Comparison of ENCODE assay signal across 10 cellular contexts in genomic region chr5:109412981-109413402, GRCh38. TPM values are rescaled to one million over a fixed set of nuclear protein-coding genes. Genes with fewer than 3 reads are reported as not detected.
DNase-seq lines count a peak whose midpoint lies in the region; ATAC-seq and TF ChIP-seq lines count a peak whose summit lies in the region.
"Had no signal": no experiment of that assay in that cellular context is flagged by ENCODE, and none has a peak within 500 bp of the region (broad histone marks: within the 10 kb centered on the region; RNA-seq: fewer than 3 reads in every experiment).

No MANE protein-coding gene starts in this region.

- H3K36me3 ChIP-seq in neural progenitor cell = no peaks in the 10 kb centered on the region

- intact Hi-C loops in dorsolateral prefrontal cortex (cut with DNase I) = no loop called here
- intact Hi-C loops in activated T-helper 2 cell treated with anti-CD3 and anti-CD28 coated beads, Interferon-gamma antibody, Interleukin-2, Interleukin-4, amounts not matched to agents 10 μg/mL and 5 μg/mL and 100 μg/mL, durations not matched to agents 14 hours and 24 hours and 36 hours (cut with micrococcal nuclease) = loop anchor here (5.0 kb wide), 3 partner anchors 36 to 674 kb away; no protein-coding TSS in a partner anchor

- H3K79me2 ChIP-seq in neural progenitor cell (ENCODE audit: low read depth) = peaks cover 14% of the 10 kb centered on the region

- no peak overlapping the region for H3K9ac ChIP-seq in neural progenitor cell

- H3K4me3 Mint-ChIP-seq in neural progenitor cell = no peak overlapping the region
- H3K4me3 Mint-ChIP-seq in activated T-helper 2 cell treated with anti-CD3 and anti-CD28 coated beads, Interferon-gamma antibody, Interleukin-2, Interleukin-4, amounts not matched to agents 10 μg/mL and 5 μg/mL and 100 μg/mL, durations not matched to agents 14 hours and 24 hours and 36 hours (ENCODE audit: low read depth) = no peak overlapping the region
- H3K4me3 Mint-ChIP-seq: activated CD8-positive, alpha-beta T cell treated with anti-CD3 and anti-CD28 coated beads for 36 hours had no signal

- no peaks in the 10 kb centered on the region for H3K9me3 ChIP-seq in neural progenitor cell (ENCODE audit: low read depth)

- H3K27ac ChIP-seq in dorsolateral prefrontal cortex (peak overlapping the region in 54 of 59 donors; percentile 3 to 100 (median 97)), neural progenitor cell (peak overlapping the region; percentile 94)
- H3K27ac ChIP-seq: C4-2B had no signal

- no peak for ATAC-seq in GM21381 (IDR thresholded peaks at IDR 0.05; ENCODE audit: unreplicated experiment)
- no peak for ATAC-seq in HG03139 (IDR thresholded peaks at IDR 0.05; ENCODE audit: unreplicated experiment)
- ATAC-seq: activated CD8-positive, alpha-beta T cell treated with anti-CD3 and anti-CD28 coated beads for 36 hours had no signal

- H3K27me3 ChIP-seq in dorsolateral prefrontal cortex (no peaks in the 10 kb centered on the region), neural progenitor cell (no peaks in the 10 kb centered on the region)

- H3K36me3 Mint-ChIP-seq in neural progenitor cell = peaks cover 14% of the 10 kb centered on the region
- peaks cover 9% of the 10 kb centered on the region for H3K36me3 Mint-ChIP-seq in activated T-helper 2 cell treated with anti-CD3 and anti-CD28 coated beads, Interferon-gamma antibody, Interleukin-2, Interleukin-4, amounts not matched to agents 10 μg/mL and 5 μg/mL and 100 μg/mL, durations not matched to agents 14 hours and 24 hours and 36 hours (ENCODE audit: low read depth)

- in situ Hi-C loops in KBM-7 (cut with MboI; ENCODE audit: low pct_unique_long_range_greater_than_20kb, low sequenced_read_pairs) = no loop called here

- DNase-seq in Ammon's horn (ENCODE audit: low spot score) (peak; percentile 40), KBM-7 (peak; percentile 49), dorsolateral prefrontal cortex (no peak), neural progenitor cell (ENCODE audit: low spot score) (peak; percentile 47), NAMALWA (ENCODE audit: low spot score) (no peak)
- no peak for DNase-seq in activated T-helper 2 cell treated with anti-CD3 and anti-CD28 coated beads, Interferon-gamma antibody, Interleukin-2, Interleukin-4, amounts not matched to agents 10 μg/mL and 5 μg/mL and 100 μg/mL, durations not matched to agents 14 hours and 24 hours and 36 hours (ENCODE audit: low spot score)
- DNase-seq: activated CD8-positive, alpha-beta T cell treated with anti-CD3 and anti-CD28 coated beads for 36 hours had no signal

- peaks cover 11% of the 10 kb centered on the region for H4K20me1 ChIP-seq in neural progenitor cell (ENCODE audit: low read depth)

- H3K4me3 ChIP-seq in dorsolateral prefrontal cortex (no peak overlapping the region), neural progenitor cell (no peak overlapping the region)

- peaks cover 59% of the 10 kb centered on the region for H3F3A ChIP-seq in neural progenitor cell (ENCODE audit: low read depth)

- peaks cover 33% of the 10 kb centered on the region for H3K4me1 ChIP-seq in neural progenitor cell

- no peak overlapping the region for H2AFZ ChIP-seq in neural progenitor cell (replicated peaks)

- H3K27ac Mint-ChIP-seq in neural progenitor cell = peak overlapping the region; percentile 96
- H3K27ac Mint-ChIP-seq in activated T-helper 2 cell treated with anti-CD3 and anti-CD28 coated beads, Interferon-gamma antibody, Interleukin-2, Interleukin-4, amounts not matched to agents 10 μg/mL and 5 μg/mL and 100 μg/mL, durations not matched to agents 14 hours and 24 hours and 36 hours = no peak overlapping the region
- H3K27ac Mint-ChIP-seq: activated CD8-positive, alpha-beta T cell treated with anti-CD3 and anti-CD28 coated beads for 36 hours had no signal

- H3K27me3 Mint-ChIP-seq in neural progenitor cell (ENCODE audit: insufficient read depth, low read depth) = peaks cover 7% of the 10 kb centered on the region
- peaks cover 3% of the 10 kb centered on the region for H3K27me3 Mint-ChIP-seq in activated T-helper 2 cell treated with anti-CD3 and anti-CD28 coated beads, Interferon-gamma antibody, Interleukin-2, Interleukin-4, amounts not matched to agents 10 μg/mL and 5 μg/mL and 100 μg/mL, durations not matched to agents 14 hours and 24 hours and 36 hours (ENCODE audit: low read depth)
- H3K27me3 Mint-ChIP-seq: activated CD8-positive, alpha-beta T cell treated with anti-CD3 and anti-CD28 coated beads for 36 hours had no signal

- H3K4me2 ChIP-seq in neural progenitor cell = peak overlapping the region; percentile 49

- peaks cover 34% of the 10 kb centered on the region for H3K9me3 Mint-ChIP-seq in neural progenitor cell
- H3K9me3 Mint-ChIP-seq in activated T-helper 2 cell treated with anti-CD3 and anti-CD28 coated beads, Interferon-gamma antibody, Interleukin-2, Interleukin-4, amounts not matched to agents 10 μg/mL and 5 μg/mL and 100 μg/mL, durations not matched to agents 14 hours and 24 hours and 36 hours = peaks cover 23% of the 10 kb centered on the region

- TF ChIP-seq CTCF in dorsolateral prefrontal cortex (IDR thresholded peaks at IDR 0.05 in 54 of 56, conservative IDR thresholded peaks at IDR 0.05 in 2 of 56; ENCODE audit: low read depth in 1 of 56, partially characterized antibody in 56 of 56) = peak in 1 of 56 donors; percentile 7
- TF ChIP-seq CTCF in neural progenitor cell (IDR thresholded peaks at IDR 0.05) = no peak

- peaks cover 40% of the 10 kb centered on the region for H3K4me1 Mint-ChIP-seq in neural progenitor cell
- H3K4me1 Mint-ChIP-seq in activated T-helper 2 cell treated with anti-CD3 and anti-CD28 coated beads, Interferon-gamma antibody, Interleukin-2, Interleukin-4, amounts not matched to agents 10 μg/mL and 5 μg/mL and 100 μg/mL, durations not matched to agents 14 hours and 24 hours and 36 hours (ENCODE audit: low read depth) = peaks cover 19% of the 10 kb centered on the region

RNA-seq across cellular contexts. Expression of gene PJA2, which starts 3.2 kb away (rescaled TPM):
- total RNA-seq in dorsolateral prefrontal cortex = 100 to 1,000 TPM; 116 to 427 (median 298) TPM
- total RNA-seq in neural progenitor cell (ENCODE audit: low replicate concordance) = 84.3 and 128 TPM in 2 replicates
- 52.2 and 52.9 TPM in 2 replicates for total RNA-seq in activated T-helper 2 cell treated with anti-CD3 and anti-CD28 coated beads, Interferon-gamma antibody, Interleukin-2, Interleukin-4, amounts not matched to agents 10 μg/mL and 5 μg/mL and 100 μg/mL, durations not matched to agents 14 hours and 24 hours and 36 hours

Comparison
In these comparisons a context has a peak if more than half of its experiments do, and no peak if none do; other contexts are left out.
1. DNase-seq: peak in Ammon's horn (single experiment), KBM-7 (single experiment) and neural progenitor cell (single experiment); none in dorsolateral prefrontal cortex (0 of 10), activated T-helper 2 cell treated with anti-CD3 and anti-CD28 coated beads, Interferon-gamma antibody, Interleukin-2, Interleukin-4, amounts not matched to agents 10 μg/mL and 5 μg/mL and 100 μg/mL, durations not matched to agents 14 hours and 24 hours and 36 hours (single experiment) and NAMALWA (single experiment).